In the genomic region with DNA sequence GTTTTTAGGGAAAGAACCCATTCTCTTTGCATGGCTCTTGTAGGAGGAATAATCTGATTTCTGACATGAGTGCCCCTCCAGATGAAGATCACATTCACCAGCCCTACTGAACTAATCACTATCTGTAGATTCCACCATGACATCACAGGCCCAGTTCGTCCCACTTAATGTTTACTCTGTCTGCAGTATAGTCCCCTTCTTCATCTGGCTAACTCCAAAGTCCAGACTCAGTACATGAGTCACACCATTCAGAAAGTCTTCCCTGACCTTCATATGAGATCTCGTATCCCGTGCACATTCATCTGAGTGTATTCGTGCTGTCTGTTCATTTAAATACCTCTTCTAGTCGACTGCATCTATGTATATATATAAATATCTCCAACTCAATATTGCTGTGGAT, we compare ENCODE assay signal across 1 cellular context.
TF ChIP-seq lines count a peak whose summit lies in the region.

No MANE protein-coding gene starts in this region.

TF ChIP-seq in HepG2, 621 proteins besides CTCF, POLR2A, EP300 and RAD21 (continued from another document and continues in another):
- TF ChIP-seq, protein P1, sequence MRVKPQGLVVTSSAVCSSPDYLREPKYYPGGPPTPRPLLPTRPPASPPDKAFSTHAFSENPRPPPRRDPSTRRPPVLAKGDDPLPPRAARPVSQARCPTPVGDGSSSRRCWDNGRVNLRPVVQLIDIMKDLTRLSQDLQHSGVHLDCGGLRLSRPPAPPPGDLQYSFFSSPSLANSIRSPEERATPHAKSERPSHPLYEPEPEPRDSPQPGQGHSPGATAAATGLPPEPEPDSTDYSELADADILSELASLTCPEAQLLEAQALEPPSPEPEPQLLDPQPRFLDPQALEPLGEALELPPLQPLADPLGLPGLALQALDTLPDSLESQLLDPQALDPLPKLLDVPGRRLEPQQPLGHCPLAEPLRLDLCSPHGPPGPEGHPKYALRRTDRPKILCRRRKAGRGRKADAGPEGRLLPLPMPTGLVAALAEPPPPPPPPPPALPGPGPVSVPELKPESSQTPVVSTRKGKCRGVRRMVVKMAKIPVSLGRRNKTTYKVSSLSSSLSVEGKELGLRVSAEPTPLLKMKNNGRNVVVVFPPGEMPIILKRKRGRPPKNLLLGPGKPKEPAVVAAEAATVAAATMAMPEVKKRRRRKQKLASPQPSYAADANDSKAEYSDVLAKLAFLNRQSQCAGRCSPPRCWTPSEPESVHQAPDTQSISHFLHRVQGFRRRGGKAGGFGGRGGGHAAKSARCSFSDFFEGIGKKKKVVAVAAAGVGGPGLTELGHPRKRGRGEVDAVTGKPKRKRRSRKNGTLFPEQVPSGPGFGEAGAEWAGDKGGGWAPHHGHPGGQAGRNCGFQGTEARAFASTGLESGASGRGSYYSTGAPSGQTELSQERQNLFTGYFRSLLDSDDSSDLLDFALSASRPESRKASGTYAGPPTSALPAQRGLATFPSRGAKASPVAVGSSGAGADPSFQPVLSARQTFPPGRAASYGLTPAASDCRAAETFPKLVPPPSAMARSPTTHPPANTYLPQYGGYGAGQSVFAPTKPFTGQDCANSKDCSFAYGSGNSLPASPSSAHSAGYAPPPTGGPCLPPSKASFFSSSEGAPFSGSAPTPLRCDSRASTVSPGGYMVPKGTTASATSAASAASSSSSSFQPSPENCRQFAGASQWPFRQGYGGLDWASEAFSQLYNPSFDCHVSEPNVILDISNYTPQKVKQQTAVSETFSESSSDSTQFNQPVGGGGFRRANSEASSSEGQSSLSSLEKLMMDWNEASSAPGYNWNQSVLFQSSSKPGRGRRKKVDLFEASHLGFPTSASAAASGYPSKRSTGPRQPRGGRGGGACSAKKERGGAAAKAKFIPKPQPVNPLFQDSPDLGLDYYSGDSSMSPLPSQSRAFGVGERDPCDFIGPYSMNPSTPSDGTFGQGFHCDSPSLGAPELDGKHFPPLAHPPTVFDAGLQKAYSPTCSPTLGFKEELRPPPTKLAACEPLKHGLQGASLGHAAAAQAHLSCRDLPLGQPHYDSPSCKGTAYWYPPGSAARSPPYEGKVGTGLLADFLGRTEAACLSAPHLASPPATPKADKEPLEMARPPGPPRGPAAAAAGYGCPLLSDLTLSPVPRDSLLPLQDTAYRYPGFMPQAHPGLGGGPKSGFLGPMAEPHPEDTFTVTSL (CRISPR knock-in tag; IDR thresholded peaks at IDR 0.05; ENCODE audit: borderline replicate concordance): peak; percentile 61; the same call in 1 of the 2 replicates
- TF ChIP-seq NFATC3 (CRISPR knock-in tag; IDR thresholded peaks at IDR 0.05) (no peak), CREM (IDR thresholded peaks at IDR 0.05) (0 out of 2 replicates have a peak, but pooled peaks have one; percentile 26), CREM (CRISPR knock-in tag; IDR thresholded peaks at IDR 0.05) (no peak), JUND (CRISPR knock-in tag; IDR thresholded peaks at IDR 0.05) (peak; percentile 85), ZNF589 (CRISPR knock-in tag; conservative IDR thresholded peaks at IDR 0.05) (no peak), MED8 (CRISPR knock-in tag; IDR thresholded peaks at IDR 0.05; ENCODE audit: insufficient replicate concordance) (no peak), PRPF4 (IDR thresholded peaks at IDR 0.05; ENCODE audit: low read depth, low read length, poor library complexity, severe bottlenecking) (no peak), XRCC5 (optimal IDR thresholded peaks at IDR 0.05; ENCODE audit: low read length) (no peak), ZNF614 (CRISPR knock-in tag; IDR thresholded peaks at IDR 0.05; ENCODE audit: borderline replicate concordance) (peak; percentile 45; the same call in 1 of the 2 replicates), NFRKB (IDR thresholded peaks at IDR 0.05) (no peak), ZFY (CRISPR knock-in tag; IDR thresholded peaks at IDR 0.05) (no peak), NONO (IDR thresholded peaks at IDR 0.05) (no peak), NONO (CRISPR knock-in tag; conservative IDR thresholded peaks at IDR 0.05) (no peak), RXRB (CRISPR knock-in tag; IDR thresholded peaks at IDR 0.05; ENCODE audit: borderline replicate concordance) (peak; percentile 54; the same call in 1 of the 2 replicates), CREB1 (IDR thresholded peaks at IDR 0.05) (peak; percentile 74), CREB1 (CRISPR knock-in tag; IDR thresholded peaks at IDR 0.05) (0 out of 2 replicates have a peak, but pooled peaks have one; percentile 47), CENPX (CRISPR knock-in tag; IDR thresholded peaks at IDR 0.05) (no peak), ZSCAN12 (CRISPR knock-in tag; IDR thresholded peaks at IDR 0.05) (no peak), HNRNPK (IDR thresholded peaks at IDR 0.05; ENCODE audit: low read depth, low read length, poor library complexity, severe bottlenecking) (no peak), HNF4G (IDR thresholded peaks at IDR 0.05; ENCODE audit: borderline replicate concordance, low read depth, low read length) (peak; percentile 69), HNF4G (CRISPR knock-in tag; IDR thresholded peaks at IDR 0.05; ENCODE audit: borderline replicate concordance, low read depth) (peak; percentile 71; the same call in 1 of the 2 replicates), SIX1 (CRISPR knock-in tag; IDR thresholded peaks at IDR 0.05; ENCODE audit: borderline replicate concordance) (no peak), EHMT2 (IDR thresholded peaks at IDR 0.05; ENCODE audit: borderline replicate concordance, low read depth, low read length) (0 out of 2 replicates have a peak, but pooled peaks have one; percentile 38)
- TF ChIP-seq, protein P2, sequence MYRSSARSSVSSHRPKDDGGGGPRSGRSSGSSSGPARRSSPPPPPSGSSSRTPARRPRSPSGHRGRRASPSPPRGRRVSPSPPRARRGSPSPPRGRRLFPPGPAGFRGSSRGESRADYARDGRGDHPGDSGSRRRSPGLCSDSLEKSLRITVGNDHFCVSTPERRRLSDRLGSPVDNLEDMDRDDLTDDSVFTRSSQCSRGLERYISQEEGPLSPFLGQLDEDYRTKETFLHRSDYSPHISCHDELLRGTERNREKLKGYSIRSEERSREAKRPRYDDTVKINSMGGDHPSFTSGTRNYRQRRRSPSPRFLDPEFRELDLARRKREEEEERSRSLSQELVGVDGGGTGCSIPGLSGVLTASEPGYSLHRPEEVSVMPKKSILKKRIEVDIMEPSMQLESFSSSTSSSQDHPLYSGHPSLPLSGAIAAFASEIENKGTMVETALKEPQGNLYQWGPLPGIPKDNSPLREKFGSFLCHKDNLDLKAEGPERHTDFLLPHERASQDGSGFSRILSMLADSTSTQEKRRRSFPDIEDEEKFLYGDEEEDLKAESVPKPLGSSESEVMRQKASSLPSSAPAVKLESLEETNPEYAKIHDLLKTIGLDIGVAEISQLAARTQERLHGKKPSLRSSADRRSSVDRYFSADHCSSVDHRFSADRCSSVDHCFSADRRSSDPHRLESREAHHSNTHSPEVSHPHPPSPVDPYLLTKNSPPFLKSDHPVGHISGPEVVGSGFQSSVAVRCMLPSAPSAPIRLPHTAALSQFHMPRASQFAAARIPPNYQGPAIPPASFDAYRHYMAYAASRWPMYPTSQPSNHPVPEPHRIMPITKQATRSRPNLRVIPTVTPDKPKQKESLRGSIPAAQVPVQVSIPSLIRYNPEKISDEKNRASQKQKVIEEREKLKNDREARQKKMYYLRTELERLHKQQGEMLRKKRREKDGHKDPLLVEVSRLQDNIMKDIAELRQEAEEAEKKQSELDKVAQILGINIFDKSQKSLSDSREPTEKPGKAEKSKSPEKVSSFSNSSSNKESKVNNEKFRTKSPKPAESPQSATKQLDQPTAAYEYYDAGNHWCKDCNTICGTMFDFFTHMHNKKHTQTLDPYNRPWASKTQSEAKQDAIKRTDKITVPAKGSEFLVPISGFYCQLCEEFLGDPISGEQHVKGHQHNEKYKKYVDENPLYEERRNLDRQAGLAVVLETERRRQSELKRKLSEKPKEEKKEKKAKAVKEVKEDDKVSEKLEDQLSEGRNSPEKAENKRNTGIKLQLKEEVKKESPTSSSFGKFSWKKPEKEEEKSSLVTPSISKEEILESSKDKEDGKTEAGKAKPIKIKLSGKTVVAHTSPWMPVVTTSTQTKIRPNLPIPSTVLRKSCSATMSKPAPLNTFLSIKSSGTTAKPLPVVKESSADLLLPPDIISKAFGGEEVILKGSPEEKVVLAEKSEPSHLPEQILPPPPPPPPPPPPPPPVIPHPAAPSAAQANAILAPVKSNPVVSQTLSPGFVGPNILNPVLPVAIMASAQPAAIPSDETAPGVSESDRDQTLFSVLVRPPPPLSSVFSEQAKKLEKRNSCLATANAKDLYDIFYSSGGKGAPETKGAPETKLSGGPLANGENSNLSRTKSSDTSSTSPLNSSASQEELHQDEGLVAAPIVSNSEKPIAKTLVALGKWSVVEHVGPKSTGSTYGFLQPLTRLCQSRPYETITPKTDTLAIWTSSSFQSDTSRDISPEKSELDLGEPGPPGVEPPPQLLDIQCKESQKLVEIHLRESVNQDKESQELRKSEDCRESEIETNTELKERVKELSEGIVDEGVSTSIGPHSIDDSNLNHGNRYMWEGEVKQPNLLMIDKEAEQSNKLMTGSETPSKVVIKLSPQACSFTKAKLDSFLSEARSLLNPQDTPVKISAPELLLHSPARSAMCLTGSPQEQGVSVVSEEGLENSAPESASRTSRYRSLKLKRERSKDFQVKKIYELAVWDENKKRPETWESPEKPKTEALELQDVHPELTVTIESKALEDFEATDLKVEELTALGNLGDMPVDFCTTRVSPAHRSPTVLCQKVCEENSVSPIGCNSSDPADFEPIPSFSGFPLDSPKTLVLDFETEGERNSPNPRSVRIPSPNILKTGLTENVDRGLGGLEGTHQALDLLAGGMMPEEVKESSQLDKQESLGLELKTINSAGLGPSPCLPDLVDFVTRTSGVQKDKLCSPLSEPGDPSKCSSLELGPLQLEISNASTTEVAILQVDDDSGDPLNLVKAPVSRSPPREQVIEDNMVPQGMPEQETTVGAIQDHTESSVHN (CRISPR knock-in tag; IDR thresholded peaks at IDR 0.05): no peak
- TF ChIP-seq, protein P3, sequence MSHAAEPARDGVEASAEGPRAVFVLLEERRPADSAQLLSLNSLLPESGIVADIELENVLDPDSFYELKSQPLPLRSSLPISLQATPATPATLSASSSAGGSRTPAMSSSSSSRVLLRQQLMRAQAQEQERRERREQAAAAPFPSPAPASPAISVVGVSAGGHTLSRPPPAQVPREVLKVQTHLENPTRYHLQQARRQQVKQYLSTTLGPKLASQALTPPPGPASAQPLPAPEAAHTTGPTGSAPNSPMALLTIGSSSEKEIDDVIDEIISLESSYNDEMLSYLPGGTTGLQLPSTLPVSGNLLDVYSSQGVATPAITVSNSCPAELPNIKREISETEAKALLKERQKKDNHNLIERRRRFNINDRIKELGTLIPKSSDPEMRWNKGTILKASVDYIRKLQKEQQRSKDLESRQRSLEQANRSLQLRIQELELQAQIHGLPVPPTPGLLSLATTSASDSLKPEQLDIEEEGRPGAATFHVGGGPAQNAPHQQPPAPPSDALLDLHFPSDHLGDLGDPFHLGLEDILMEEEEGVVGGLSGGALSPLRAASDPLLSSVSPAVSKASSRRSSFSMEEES (CRISPR knock-in tag; IDR thresholded peaks at IDR 0.05): 0 out of 2 replicates have a peak, but pooled peaks have one; percentile 25
- TF ChIP-seq, protein P4, sequence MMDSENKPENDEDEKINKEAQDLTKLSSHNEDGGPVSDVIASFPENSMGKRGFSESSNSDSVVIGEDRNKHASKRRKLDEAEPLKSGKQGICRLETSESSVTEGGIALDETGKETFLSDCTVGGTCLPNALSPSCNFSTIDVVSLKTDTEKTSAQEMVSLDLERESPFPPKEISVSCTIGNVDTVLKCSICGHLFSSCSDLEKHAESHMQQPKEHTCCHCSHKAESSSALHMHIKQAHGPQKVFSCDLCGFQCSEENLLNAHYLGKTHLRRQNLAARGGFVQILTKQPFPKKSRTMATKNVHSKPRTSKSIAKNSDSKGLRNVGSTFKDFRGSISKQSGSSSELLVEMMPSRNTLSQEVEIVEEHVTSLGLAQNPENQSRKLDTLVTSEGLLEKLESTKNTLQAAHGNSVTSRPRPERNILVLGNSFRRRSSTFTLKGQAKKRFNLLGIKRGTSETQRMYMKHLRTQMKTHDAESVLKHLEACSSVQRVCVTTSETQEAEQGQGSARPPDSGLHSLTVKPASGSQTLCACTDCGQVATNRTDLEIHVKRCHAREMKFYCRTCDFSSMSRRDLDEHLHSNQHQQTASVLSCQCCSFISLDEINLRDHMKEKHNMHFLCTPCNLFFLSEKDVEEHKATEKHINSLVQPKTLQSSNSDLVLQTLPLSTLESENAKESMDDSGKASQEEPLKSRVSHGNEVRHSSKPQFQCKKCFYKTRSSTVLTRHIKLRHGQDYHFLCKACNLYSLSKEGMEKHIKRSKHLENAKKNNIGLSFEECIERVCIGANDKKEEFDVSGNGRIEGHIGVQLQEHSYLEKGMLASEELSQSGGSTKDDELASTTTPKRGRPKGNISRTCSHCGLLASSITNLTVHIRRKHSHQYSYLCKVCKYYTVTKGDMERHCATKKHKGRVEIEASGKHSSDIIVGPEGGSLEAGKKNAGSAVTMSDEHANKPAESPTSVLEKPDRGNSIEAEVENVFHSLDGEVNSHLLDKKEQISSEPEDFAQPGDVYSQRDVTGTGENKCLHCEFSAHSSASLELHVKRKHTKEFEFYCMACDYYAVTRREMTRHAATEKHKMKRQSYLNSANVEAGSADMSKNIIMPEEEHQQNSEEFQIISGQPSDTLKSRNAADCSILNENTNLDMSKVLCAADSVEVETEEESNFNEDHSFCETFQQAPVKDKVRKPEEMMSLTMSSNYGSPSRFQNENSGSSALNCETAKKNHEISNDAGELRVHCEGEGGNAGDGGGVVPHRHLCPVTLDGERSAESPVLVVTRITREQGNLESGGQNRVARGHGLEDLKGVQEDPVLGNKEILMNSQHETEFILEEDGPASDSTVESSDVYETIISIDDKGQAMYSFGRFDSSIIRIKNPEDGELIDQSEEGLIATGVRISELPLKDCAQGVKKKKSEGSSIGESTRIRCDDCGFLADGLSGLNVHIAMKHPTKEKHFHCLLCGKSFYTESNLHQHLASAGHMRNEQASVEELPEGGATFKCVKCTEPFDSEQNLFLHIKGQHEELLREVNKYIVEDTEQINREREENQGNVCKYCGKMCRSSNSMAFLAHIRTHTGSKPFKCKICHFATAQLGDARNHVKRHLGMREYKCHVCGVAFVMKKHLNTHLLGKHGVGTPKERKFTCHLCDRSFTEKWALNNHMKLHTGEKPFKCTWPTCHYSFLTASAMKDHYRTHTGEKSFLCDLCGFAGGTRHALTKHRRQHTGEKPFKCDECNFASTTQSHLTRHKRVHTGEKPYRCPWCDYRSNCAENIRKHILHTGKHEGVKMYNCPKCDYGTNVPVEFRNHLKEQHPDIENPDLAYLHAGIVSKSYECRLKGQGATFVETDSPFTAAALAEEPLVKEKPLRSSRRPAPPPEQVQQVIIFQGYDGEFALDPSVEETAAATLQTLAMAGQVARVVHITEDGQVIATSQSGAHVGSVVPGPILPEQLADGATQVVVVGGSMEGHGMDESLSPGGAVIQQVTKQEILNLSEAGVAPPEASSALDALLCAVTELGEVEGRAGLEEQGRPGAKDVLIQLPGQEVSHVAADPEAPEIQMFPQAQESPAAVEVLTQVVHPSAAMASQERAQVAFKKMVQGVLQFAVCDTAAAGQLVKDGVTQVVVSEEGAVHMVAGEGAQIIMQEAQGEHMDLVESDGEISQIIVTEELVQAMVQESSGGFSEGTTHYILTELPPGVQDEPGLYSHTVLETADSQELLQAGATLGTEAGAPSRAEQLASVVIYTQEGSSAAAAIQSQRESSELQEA (CRISPR knock-in tag; IDR thresholded peaks at IDR 0.05; ENCODE audit: not compliant biosample characterization): no peak
- TF ChIP-seq, protein P5, sequence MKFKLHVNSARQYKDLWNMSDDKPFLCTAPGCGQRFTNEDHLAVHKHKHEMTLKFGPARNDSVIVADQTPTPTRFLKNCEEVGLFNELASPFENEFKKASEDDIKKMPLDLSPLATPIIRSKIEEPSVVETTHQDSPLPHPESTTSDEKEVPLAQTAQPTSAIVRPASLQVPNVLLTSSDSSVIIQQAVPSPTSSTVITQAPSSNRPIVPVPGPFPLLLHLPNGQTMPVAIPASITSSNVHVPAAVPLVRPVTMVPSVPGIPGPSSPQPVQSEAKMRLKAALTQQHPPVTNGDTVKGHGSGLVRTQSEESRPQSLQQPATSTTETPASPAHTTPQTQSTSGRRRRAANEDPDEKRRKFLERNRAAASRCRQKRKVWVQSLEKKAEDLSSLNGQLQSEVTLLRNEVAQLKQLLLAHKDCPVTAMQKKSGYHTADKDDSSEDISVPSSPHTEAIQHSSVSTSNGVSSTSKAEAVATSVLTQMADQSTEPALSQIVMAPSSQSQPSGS (CRISPR knock-in tag; IDR thresholded peaks at IDR 0.05): peak; percentile 65; the same call in 1 of the 2 replicates
